ENCODE assay signal across 22 cellular contexts in the genomic region with DNA sequence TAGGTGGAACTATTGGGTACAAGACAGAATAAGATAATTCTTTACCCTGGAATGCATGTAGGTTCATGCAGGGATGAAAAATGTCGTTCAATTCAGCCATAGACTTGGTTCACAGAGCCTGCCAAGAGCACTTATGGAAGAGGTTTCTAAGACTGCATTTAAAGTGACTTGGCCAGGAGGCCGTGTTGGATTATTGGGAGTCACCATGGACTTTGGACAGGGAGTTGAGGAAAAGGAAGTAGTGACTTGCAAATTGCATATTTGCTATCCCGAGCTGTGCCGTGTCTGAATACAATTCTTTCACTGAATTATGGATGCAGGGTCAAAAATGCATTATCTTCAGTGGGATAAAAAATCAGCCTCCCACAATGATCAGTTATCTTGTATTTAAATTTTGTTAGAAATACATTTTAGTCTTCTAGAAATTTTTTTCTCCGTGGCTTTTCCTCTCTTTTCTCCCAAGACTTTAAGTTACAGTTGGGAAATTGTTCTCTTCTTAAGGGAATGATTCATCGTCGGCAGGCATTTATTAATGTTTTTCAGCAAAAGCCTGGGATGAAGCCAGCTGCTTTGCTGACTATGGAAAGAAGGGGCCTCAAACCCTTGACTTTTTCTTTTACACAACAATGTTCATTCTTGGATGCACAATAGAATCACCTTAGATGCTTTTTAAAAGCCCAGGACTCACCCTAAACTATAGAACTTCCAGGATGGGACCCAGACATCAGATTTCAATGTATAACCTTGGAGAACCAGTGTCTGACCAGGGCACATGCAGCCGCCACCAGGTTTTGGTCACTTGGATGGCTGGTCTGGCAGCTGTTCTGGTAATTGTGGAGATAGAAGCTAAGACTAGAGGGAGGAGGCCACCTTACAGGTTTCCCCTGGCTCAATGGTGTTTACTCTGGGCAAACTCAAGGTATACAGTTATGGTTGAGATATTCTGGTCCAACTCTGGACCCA.
DNase-seq lines count a peak whose midpoint lies in the region; ATAC-seq, FAIRE-seq and TF ChIP-seq lines count a peak whose summit lies in the region.
"Had no signal": no experiment of that assay in that cellular context is flagged by ENCODE, and none has a peak within 500 bp of the region (broad histone marks: within the 10 kb centered on the region; RNA-seq: fewer than 3 reads in every experiment).

No MANE protein-coding gene starts in this region.

- TF ChIP-seq POLR2A in A549 (IDR thresholded peaks at IDR 0.05; ENCODE audit: low read length) = no peak
- TF ChIP-seq POLR2A in HepG2 (IDR thresholded peaks at IDR 0.05; ENCODE audit: insufficient read depth in 1 of 2, low read depth in 2 of 2, low read length in 2 of 2) = no peak

- no TSS peak for BruUV-seq in HepG2 (replicated peaks; lab: Mats Ljungman, UMichigan)

- intact Hi-C loops in HepG2 (cut with micrococcal nuclease; ENCODE audit: unreplicated experiment) = no loop called here

- POLR2A ChIA-PET in A549 (lab: Yijun Ruan, JAX) = no interaction called here
- POLR2A ChIA-PET in HepG2 (lab: Yijun Ruan, JAX) = no interaction called here

- 0 out of 3 replicates have a peak, but pooled peaks cover 3% of the 10 kb centered on the region for H3K9me3 ChIP-seq in A549
- H3K9me3 ChIP-seq in HepG2 (ENCODE audit: low read length) = no peaks in the 10 kb centered on the region
- H3K9me3 ChIP-seq: left lung, pancreas had no signal

- FAIRE-seq in A549 (lab: Jason Lieb, UNC) (no peak), HepG2 (lab: Jason Lieb, UNC) (no peak)
- FAIRE-seq: A204.1, frontal cortex, pancreas had no signal

- no peaks in the 10 kb centered on the region for H3K36me3 Mint-ChIP-seq in chondrocyte (ENCODE audit: low read depth)
- H3K36me3 Mint-ChIP-seq: CD4-positive, CD25-positive, alpha-beta regulatory T cell; stimulated activated memory B cell treated with anti-CD40 and anti-IgM and Interleukin-4, amounts not matched to agents 10 μg/mL and 1 μg/mL and 100 μg/mL, for 72 hours had no signal

- peak; percentile 90 to 93 for ATAC-seq in A549
- no peak for ATAC-seq in HepG2
- ATAC-seq: effector memory CD8-positive, alpha-beta T cell; left lung; stimulated activated memory B cell treated with anti-CD40 and anti-IgM and Interleukin-4, amounts not matched to agents 10 μg/mL and 1 μg/mL and 100 μg/mL, for 72 hours had no signal

- H3K27ac ChIP-seq in A549 = peak overlapping the region; percentile 85 to 86
- H3K27ac ChIP-seq in HepG2 (ENCODE audit: extremely low read length, insufficient read depth, low read length) = no peak overlapping the region
- H3K27ac ChIP-seq: left lung, pancreas, WERI-Rb-1 had no signal

- TF ChIP-seq CTCF in A549 (IDR thresholded peaks at IDR 0.05) (no peak), chondrocyte (IDR thresholded peaks at IDR 0.05) (no peak), HepG2 (CRISPR knock-in tag; IDR thresholded peaks at IDR 0.05) (no peak)

- no peaks in the 10 kb centered on the region for H3K27me3 Mint-ChIP-seq in chondrocyte (ENCODE audit: low read depth)
- H3K27me3 Mint-ChIP-seq: CD4-positive, CD25-positive, alpha-beta regulatory T cell; central memory CD8-positive, alpha-beta T cell; effector memory CD8-positive, alpha-beta T cell; stimulated activated memory B cell treated with anti-CD40 and anti-IgM and Interleukin-4, amounts not matched to agents 10 μg/mL and 1 μg/mL and 100 μg/mL, for 72 hours; type B pancreatic cell had no signal

- no peaks in the 10 kb centered on the region for H3K9me3 Mint-ChIP-seq in chondrocyte (ENCODE audit: low read depth)
- H3K9me3 Mint-ChIP-seq: activated T-helper 1 cell treated with anti-CD3 and anti-CD28 coated beads, Interleukin-12 subunit alpha, Interleukin-12 subunit beta, Interleukin-2, Interleukin-4 antibody, amounts not matched to agents 30 ng/mL and 10 ng/mL and 1 ng/mL, durations not matched to agents 14 hours and 24 hours and 36 hours; type B pancreatic cell had no signal

- H3K9ac ChIP-seq in HepG2 (ENCODE audit: insufficient read depth, low read depth, low read length) = no peak overlapping the region

- no peaks in the 10 kb centered on the region for H3K79me2 ChIP-seq in HepG2 (ENCODE audit: insufficient read depth, low read length)

- DNase-seq in A549 (ENCODE audit: low read depth in 1 of 2, low spot score in 1 of 2) = peak; percentile 24 to 86
- DNase-seq in M059J (ENCODE audit: low read depth) = peak; percentile 66
- no peak for DNase-seq in chondrocyte (ENCODE audit: low spot score)
- DNase-seq in myocyte (ENCODE audit: low read depth) = peak; percentile 40
- DNase-seq in HepG2 (ENCODE audit: low spot score) = no peak
- DNase-seq in stimulated activated CD4-positive, alpha-beta T cell treated with anti-CD3 and anti-CD28 coated beads, Interleukin-1b, Interleukin-23, amount 100 ng/mL, for 48 hours = no peak
- DNase-seq in NCI-H128 (lab: John Stamatoyannopoulos, UW; ENCODE audit: unreplicated experiment) = no peak
- DNase-seq in stimulated activated CD4-positive, alpha-beta T cell treated with anti-CD3 and anti-CD28 coated beads, Interleukin-4, amount 100 ng/mL, for 24 hours = no peak
- DNase-seq: CD4-positive, CD25-positive, alpha-beta regulatory T cell; DND-41; effector memory CD8-positive, alpha-beta T cell; left lung; NCI-H2227 treated with DMSO at 0.1 percent for 48 hours; NK-92 treated with Interleukin-12 subunit alpha and Interleukin-12 subunit beta, amount 100 ng/mL, for 24 hours; pancreas; WERI-Rb-1 had no signal

- peak overlapping the region; percentile 75 for H3K4me2 ChIP-seq in A549
- H3K4me2 ChIP-seq in HepG2 (ENCODE audit: low read depth, low read length) = no peak overlapping the region

- no peaks in the 10 kb centered on the region for H3K27me3 ChIP-seq in HepG2 (ENCODE audit: control insufficient read depth in 1 of 2, insufficient read depth in 2 of 2, low read length in 2 of 2)
- H3K27me3 ChIP-seq: left lung, pancreas had no signal

- 16% methylated on average over 8 of the region's 8 CpGs for WGBS in A549 (ENCODE audit: missing lambda C conversion rate)
- WGBS in HepG2 (ENCODE audit: low lambda C conversion rate) = 32% methylated on average over 8 of the region's 8 CpGs

- TF ChIP-seq RAD21 in A549 (conservative IDR thresholded peaks at IDR 0.05 in 1 of 2, IDR thresholded peaks at IDR 0.05 in 1 of 2) (no peak; a peak in 2 of 5 replicates), HepG2 (CRISPR knock-in tag; IDR thresholded peaks at IDR 0.05) (no peak)

- in situ Hi-C loops in HepG2 (cut with HindIII; ENCODE audit: extremely low pct_ligation_motif_present, low pct_unique_long_range_greater_than_20kb) = no loop called here

- no peaks in the 10 kb centered on the region for H3K36me3 ChIP-seq in HepG2 (replicated peaks in 1 of 2; ENCODE audit: control insufficient read depth in 1 of 2, insufficient read depth in 2 of 2, low read length in 2 of 2)
- H3K36me3 ChIP-seq: left lung, pancreas, WERI-Rb-1 had no signal

- H3K4me3 Mint-ChIP-seq in chondrocyte (ENCODE audit: unreplicated experiment) = peak overlapping the region; percentile 17
- H3K4me3 Mint-ChIP-seq: activated T-helper 1 cell treated with anti-CD3 and anti-CD28 coated beads, Interleukin-12 subunit alpha, Interleukin-12 subunit beta, Interleukin-2, Interleukin-4 antibody, amounts not matched to agents 30 ng/mL and 10 ng/mL and 1 ng/mL, durations not matched to agents 14 hours and 24 hours and 36 hours; CD4-positive, CD25-positive, alpha-beta regulatory T cell; central memory CD8-positive, alpha-beta T cell; effector memory CD8-positive, alpha-beta T cell; stimulated activated memory B cell treated with anti-CD40 and anti-IgM and Interleukin-4, amounts not matched to agents 10 μg/mL and 1 μg/mL and 100 μg/mL, for 72 hours; type B pancreatic cell had no signal

- H3K4me1 Mint-ChIP-seq in chondrocyte (ENCODE audit: low read depth) = peaks cover 24% of the 10 kb centered on the region
- H3K4me1 Mint-ChIP-seq: CD4-positive, CD25-positive, alpha-beta regulatory T cell; central memory CD8-positive, alpha-beta T cell; stimulated activated memory B cell treated with anti-CD40 and anti-IgM and Interleukin-4, amounts not matched to agents 10 μg/mL and 1 μg/mL and 100 μg/mL, for 72 hours had no signal

- H3K27ac Mint-ChIP-seq in chondrocyte (ENCODE audit: unreplicated experiment) = peak overlapping the region; percentile 87
- H3K27ac Mint-ChIP-seq: activated T-helper 1 cell treated with anti-CD3 and anti-CD28 coated beads, Interleukin-12 subunit alpha, Interleukin-12 subunit beta, Interleukin-2, Interleukin-4 antibody, amounts not matched to agents 30 ng/mL and 10 ng/mL and 1 ng/mL, durations not matched to agents 14 hours and 24 hours and 36 hours; CD4-positive, CD25-positive, alpha-beta regulatory T cell; effector memory CD8-positive, alpha-beta T cell; stimulated activated memory B cell treated with anti-CD40 and anti-IgM and Interleukin-4, amounts not matched to agents 10 μg/mL and 1 μg/mL and 100 μg/mL, for 72 hours; type B pancreatic cell had no signal

- CTCF ChIA-PET in A549 (lab: Yijun Ruan, JAX) (no interaction called here), HepG2 (lab: Yijun Ruan, JAX; ENCODE audit: low intra/inter-chr PET ratio, low total read pairs) (no interaction called here)

- H3K4me1 ChIP-seq in A549 (peaks cover 23% of the 10 kb centered on the region), HepG2 (ENCODE audit: insufficient read depth, low read length) (no peaks in the 10 kb centered on the region)
- H3K4me1 ChIP-seq: left lung, pancreas had no signal

- 0 out of 3 replicates have a peak overlapping the region, but pooled peaks have one; percentile 7 for H3K4me3 ChIP-seq in A549
- H3K4me3 ChIP-seq in HepG2 (replicated peaks in 1 of 3; ENCODE audit: insufficient read depth in 1 of 3, low read depth in 2 of 3, low read length in 3 of 3) = no peak overlapping the region
- H3K4me3 ChIP-seq: left lung, pancreas had no signal

- TF ChIP-seq EP300 in A549 (IDR thresholded peaks at IDR 0.05) = no peak
- TF ChIP-seq EP300 in HepG2 (IDR thresholded peaks at IDR 0.05; ENCODE audit: low read depth in 2 of 2, low read length in 2 of 2) = no peak
- TF ChIP-seq EP300 in HepG2 (CRISPR knock-in tag; IDR thresholded peaks at IDR 0.05; ENCODE audit: borderline replicate concordance) = no peak

- no peaks in the 10 kb centered on the region for H4K20me1 ChIP-seq in HepG2 (ENCODE audit: insufficient read depth, low read length)

- H2AFZ ChIP-seq in HepG2 (ENCODE audit: low read length) = no peak overlapping the region

TF ChIP-seq in A549, 52 proteins besides CTCF, POLR2A, EP300 and RAD21 (continues in another document):
- TF ChIP-seq RFX5 (IDR thresholded peaks at IDR 0.05) (no peak), FOSL2 (IDR thresholded peaks at IDR 0.05) (peak; percentile 51; the same call in 1 of the 2 replicates), FOSL2 (CRISPR knock-in tag; IDR thresholded peaks at IDR 0.05) (peak; percentile 49; the same call in 1 of the 2 replicates), EHF (CRISPR knock-in tag; IDR thresholded peaks at IDR 0.05) (no peak)

TF ChIP-seq in HepG2, 621 proteins besides CTCF, POLR2A, EP300 and RAD21 (continues in another document):
- TF ChIP-seq ZNF224 (CRISPR knock-in tag; IDR thresholded peaks at IDR 0.05) (no peak), ZNF382 (CRISPR knock-in tag; IDR thresholded peaks at IDR 0.05; ENCODE audit: borderline replicate concordance) (no peak), TRIM24 (CRISPR knock-in tag; IDR thresholded peaks at IDR 0.05) (no peak), AGO2 (optimal IDR thresholded peaks at IDR 0.05; ENCODE audit: low read depth, low read length) (no peak), ELF3 (CRISPR knock-in tag; IDR thresholded peaks at IDR 0.05) (no peak), ZNF10 (CRISPR knock-in tag; IDR thresholded peaks at IDR 0.05; ENCODE audit: borderline replicate concordance, low read depth) (no peak)

Comparison
In these comparisons a context has a peak if more than half of its experiments do, and no peak if none do; other contexts are left out.
1. DNase-seq: peak in A549 (2 of 2), M059J (single experiment) and myocyte (single experiment); none in chondrocyte (single experiment), HepG2 (single experiment), stimulated activated CD4-positive, alpha-beta T cell treated with anti-CD3 and anti-CD28 coated beads, Interleukin-1b, Interleukin-23, amount 100 ng/mL, for 48 hours (single experiment), NCI-H128 (single experiment) and stimulated activated CD4-positive, alpha-beta T cell treated with anti-CD3 and anti-CD28 coated beads, Interleukin-4, amount 100 ng/mL, for 24 hours (single experiment).